Comparison of ENCODE assay signal across 14 cellular contexts in genomic region chr9:123725389-123725788, GRCh38.
DNase-seq lines count a peak whose midpoint lies in the region; ATAC-seq and TF ChIP-seq lines count a peak whose summit lies in the region.
"Had no signal": no experiment of that assay in that cellular context is flagged by ENCODE, and none has a peak within 500 bp of the region (broad histone marks: within the 10 kb centered on the region; RNA-seq: fewer than 3 reads in every experiment).

No MANE protein-coding gene starts in this region.

- CTCF ChIA-PET in SK-N-SH (lab: Yijun Ruan, JAX) = interaction anchor here (1.6 to 2.1 kb wide), 2 partner anchors 14 to 181 kb away, joined by 5 to 8 read pairs; no protein-coding TSS in a partner anchor

- H3F3A ChIP-seq in SK-N-SH (replicated peaks; ENCODE audit: insufficient read depth) = no peaks in the 10 kb centered on the region
- H3F3A ChIP-seq in neural progenitor cell (ENCODE audit: low read depth) = peaks cover 11% of the 10 kb centered on the region

- H3K4me1 ChIP-seq in SK-N-SH (ENCODE audit: control insufficient read depth in 1 of 2, insufficient read depth in 2 of 2, low read depth in 1 of 2, low read length in 1 of 2) (peaks cover 0 to 7% of the 10 kb centered on the region in 2 experiments; a peak in 2 of 4 replicates), neural progenitor cell (peaks cover 22% of the 10 kb centered on the region)

- TF ChIP-seq EP300 in SK-N-SH (IDR thresholded peaks at IDR 0.05; ENCODE audit: borderline replicate concordance in 1 of 2, low read depth in 1 of 2, low read length in 1 of 2) = peak in 1 of 2 experiments; percentile 52; a peak in 1 of 4 replicates

- H3K27ac ChIP-seq in SK-N-SH (ENCODE audit: low read depth in 2 of 2, low read length in 1 of 2) (peak overlapping the region in 1 of 2 experiments; percentile 17; a peak in 2 of 4 replicates), neural progenitor cell (peak overlapping the region; percentile 74), WERI-Rb-1 (no peak overlapping the region)
- H3K27ac ChIP-seq: BLaER1 had no signal

- no peak overlapping the region for H3K27ac Mint-ChIP-seq in neural progenitor cell
- H3K27ac Mint-ChIP-seq: activated naive CD4-positive, alpha-beta T cell treated with anti-CD3 and anti-CD28 coated beads, Interleukin-2, amount 50 U/mL, for 72 hours; stimulated activated memory B cell treated with anti-CD40 and anti-IgM and Interleukin-4, amounts not matched to agents 10 μg/mL and 1 μg/mL and 100 μg/mL, for 72 hours had no signal

- 75% methylated on average over 8 of the region's 8 CpGs for WGBS in SK-N-SH (ENCODE audit: low lambda C conversion rate)

- H3K4me3 ChIP-seq in SK-N-SH (ENCODE audit: low read depth in 2 of 2, low read length in 1 of 2) (no peak overlapping the region), fibroblast of villous mesenchyme (ENCODE audit: low read depth, low read length) (no peak overlapping the region), neural progenitor cell (no peak overlapping the region), WERI-Rb-1 (ENCODE audit: low read depth, low read length) (no peak overlapping the region)
- H3K4me3 ChIP-seq: BLaER1 had no signal

- no peak overlapping the region for H3K4me3 Mint-ChIP-seq in neural progenitor cell
- H3K4me3 Mint-ChIP-seq: stimulated activated memory B cell treated with anti-CD40 and anti-IgM and Interleukin-4, amounts not matched to agents 10 μg/mL and 1 μg/mL and 100 μg/mL, for 72 hours had no signal

- POLR2A ChIA-PET in SK-N-SH (lab: Yijun Ruan, JAX) = no interaction called here

- peaks cover 2% of the 10 kb centered on the region for H3K27me3 Mint-ChIP-seq in neural progenitor cell (ENCODE audit: insufficient read depth, low read depth)
- H3K27me3 Mint-ChIP-seq: stimulated activated memory B cell treated with anti-CD40 and anti-IgM and Interleukin-4, amounts not matched to agents 10 μg/mL and 1 μg/mL and 100 μg/mL, for 72 hours had no signal

- H3K36me3 Mint-ChIP-seq in neural progenitor cell = peaks cover 30% of the 10 kb centered on the region

- H2AFZ ChIP-seq in SK-N-SH (ENCODE audit: low read depth) (no peak overlapping the region), neural progenitor cell (replicated peaks) (no peak overlapping the region)

- H3K9me2 ChIP-seq in SK-N-SH = no peaks in the 10 kb centered on the region

- H4K20me1 ChIP-seq in SK-N-SH (ENCODE audit: insufficient read depth) (no peaks in the 10 kb centered on the region), neural progenitor cell (ENCODE audit: low read depth) (peaks cover 3% of the 10 kb centered on the region)
- H4K20me1 ChIP-seq: BLaER1 had no signal

- no peaks in the 10 kb centered on the region for H3K36me3 ChIP-seq in SK-N-SH (replicated peaks in 1 of 2; ENCODE audit: control insufficient read depth in 1 of 2, insufficient read depth in 2 of 2, low read length in 1 of 2)
- H3K36me3 ChIP-seq in neural progenitor cell = peaks cover 4% of the 10 kb centered on the region
- H3K36me3 ChIP-seq in WERI-Rb-1 = no peaks in the 10 kb centered on the region

- no peak overlapping the region for H3K4me2 ChIP-seq in SK-N-SH
- peak overlapping the region; percentile 43 for H3K4me2 ChIP-seq in neural progenitor cell
- H3K4me2 ChIP-seq: BLaER1 had no signal

- no peak for ATAC-seq in GM18519 (IDR thresholded peaks at IDR 0.05; ENCODE audit: low FRiP score, unreplicated experiment)
- ATAC-seq: activated naive CD4-positive, alpha-beta T cell treated with anti-CD3 and anti-CD28 coated beads, Interleukin-2, amount 50 U/mL, for 72 hours; stimulated activated memory B cell treated with anti-CD40 and anti-IgM and Interleukin-4, amounts not matched to agents 10 μg/mL and 1 μg/mL and 100 μg/mL, for 72 hours had no signal

- H3K27me3 ChIP-seq in SK-N-SH (ENCODE audit: insufficient read depth) (no peaks in the 10 kb centered on the region), neural progenitor cell (no peaks in the 10 kb centered on the region), WERI-Rb-1 (ENCODE audit: insufficient read depth, low read depth, severe bottlenecking) (no peaks in the 10 kb centered on the region)
- H3K27me3 ChIP-seq: BLaER1 had no signal

- peaks cover 52% of the 10 kb centered on the region for H3K9me3 Mint-ChIP-seq in neural progenitor cell

- H3K9ac ChIP-seq in SK-N-SH (no peak overlapping the region), neural progenitor cell (no peak overlapping the region)
- H3K9ac ChIP-seq: BLaER1 had no signal

- peak in 9 of 14 donors; percentile 17 to 59 (median 43) for DNase-seq in C1 segment of cervical spinal cord (lab: John Stamatoyannopoulos, UW)
- peak; percentile 53 for DNase-seq in SK-N-SH
- peak; percentile 16 for DNase-seq in fibroblast of villous mesenchyme (ENCODE audit: low read depth)
- DNase-seq in neural progenitor cell (ENCODE audit: low spot score) = peak; percentile 76
- DNase-seq in NK-92 (lab: John Stamatoyannopoulos, UW; ENCODE audit: unreplicated experiment) = no peak
- DNase-seq in WERI-Rb-1 = no peak
- no peak for DNase-seq in AG08396 (ENCODE audit: low spot score)
- DNase-seq: NCI-H1092, NCI-H69, SIG-M5 had no signal

- TF ChIP-seq CTCF in SK-N-SH (IDR thresholded peaks at IDR 0.05) (no peak), fibroblast of villous mesenchyme (IDR thresholded peaks at IDR 0.05; ENCODE audit: insufficient read depth, low read depth, low read length) (no peak), neural progenitor cell (IDR thresholded peaks at IDR 0.05) (no peak), WERI-Rb-1 (IDR thresholded peaks at IDR 0.05; ENCODE audit: low read depth, low read length) (no peak)

- peak; percentile 37 for TF ChIP-seq RAD21 in SK-N-SH (IDR thresholded peaks at IDR 0.05; ENCODE audit: low read length)

- H3K79me2 ChIP-seq in SK-N-SH (ENCODE audit: insufficient read depth) (no peaks in the 10 kb centered on the region), neural progenitor cell (ENCODE audit: low read depth) (peaks cover 29% of the 10 kb centered on the region)

- peaks cover 19% of the 10 kb centered on the region for H3K4me1 Mint-ChIP-seq in neural progenitor cell

- H3K9me3 ChIP-seq in SK-N-SH = no peaks in the 10 kb centered on the region
- H3K9me3 ChIP-seq in neural progenitor cell (ENCODE audit: low read depth) = peaks cover 24% of the 10 kb centered on the region
- peaks cover 17% of the 10 kb centered on the region for H3K9me3 ChIP-seq in WERI-Rb-1 (ENCODE audit: severe bottlenecking)

TF ChIP-seq in SK-N-SH, 30 proteins besides CTCF, POLR2A, EP300 and RAD21 (continues in another document):
- TF ChIP-seq USF2 (IDR thresholded peaks at IDR 0.05; ENCODE audit: borderline replicate concordance, low read depth, low read length) (no peak), SIN3A (IDR thresholded peaks at IDR 0.05; ENCODE audit: borderline replicate concordance, low read depth, low read length) (no peak), SMC3 (IDR thresholded peaks at IDR 0.05; ENCODE audit: low read depth, low read length) (peak; percentile 14; the same call in 1 of the 2 replicates), RCOR1 (IDR thresholded peaks at IDR 0.05; ENCODE audit: low read length) (no peak), FOSL2 (IDR thresholded peaks at IDR 0.05; ENCODE audit: borderline replicate concordance, low read depth) (no peak), TAF1 (IDR thresholded peaks at IDR 0.05; ENCODE audit: borderline replicate concordance, low read depth, low read length) (no peak), MEF2A (IDR thresholded peaks at IDR 0.05; ENCODE audit: borderline replicate concordance, low read depth) (no peak), YY1 (IDR thresholded peaks at IDR 0.05; ENCODE audit: low read depth) (no peak), TEAD4 (IDR thresholded peaks at IDR 0.05; ENCODE audit: borderline replicate concordance, insufficient read depth) (no peak), GATA2 (CRISPR knock-in tag; IDR thresholded peaks at IDR 0.05) (0 out of 2 replicates have a peak, but pooled peaks have one; percentile 9), MXI1 (IDR thresholded peaks at IDR 0.05; ENCODE audit: low read depth, low read length) (peak; percentile 52; the same call in 1 of the 2 replicates), ELF1 (IDR thresholded peaks at IDR 0.05) (no peak), PBX3 (IDR thresholded peaks at IDR 0.05) (no peak), GABPA (IDR thresholded peaks at IDR 0.05; ENCODE audit: low read depth) (no peak), FOXM1 (IDR thresholded peaks at IDR 0.05; ENCODE audit: low read depth) (no peak), POLR2AphosphoS5 (IDR thresholded peaks at IDR 0.05; ENCODE audit: low read depth, low read length) (no peak), MAX (IDR thresholded peaks at IDR 0.05; ENCODE audit: low read depth) (no peak), TCF12 (IDR thresholded peaks at IDR 0.05) (no peak)

Comparison
In these comparisons a context has a peak if more than half of its experiments do, and no peak if none do; other contexts are left out.
1. DNase-seq: peak in C1 segment of cervical spinal cord (9 of 14), SK-N-SH (single experiment), fibroblast of villous mesenchyme (single experiment) and neural progenitor cell (single experiment); none in NK-92 (single experiment), WERI-Rb-1 (single experiment) and AG08396 (single experiment).